In the genomic region with DNA sequence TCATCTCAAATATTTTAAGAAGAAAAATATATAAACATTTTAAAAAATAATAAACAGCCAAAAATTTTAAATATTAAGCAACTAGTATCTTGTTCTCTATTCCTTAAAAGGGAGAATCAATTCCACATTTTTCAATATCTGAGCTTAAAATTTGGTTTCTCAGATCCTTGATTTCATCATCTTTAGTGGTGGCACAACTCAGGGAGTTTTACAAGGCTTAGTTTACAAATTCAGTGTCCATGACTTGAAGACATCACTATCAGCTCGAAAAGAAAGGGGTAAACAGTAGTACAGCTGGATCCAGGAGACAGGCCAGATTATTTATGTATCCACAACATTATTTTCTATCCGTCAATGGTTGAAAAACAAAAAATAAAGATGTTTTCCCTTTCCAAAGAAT, we compare ENCODE assay signal across 21 cellular contexts. TPM values are rescaled to one million over a fixed set of nuclear protein-coding genes. Genes with fewer than 3 reads are reported as not detected.
DNase-seq lines count a peak whose midpoint lies in the region; ATAC-seq, FAIRE-seq and TF ChIP-seq lines count a peak whose summit lies in the region.
"Had no signal": no experiment of that assay in that cellular context is flagged by ENCODE, and none has a peak within 500 bp of the region (broad histone marks: within the 10 kb centered on the region; RNA-seq: fewer than 3 reads in every experiment).

No MANE protein-coding gene starts in this region.

- H3K36me3 Mint-ChIP-seq in chondrocyte (ENCODE audit: low read depth) = no peaks in the 10 kb centered on the region
- H3K36me3 Mint-ChIP-seq in activated naive CD8-positive, alpha-beta T cell treated with anti-CD3 and anti-CD28 coated beads, Interleukin-2, amount 50 U/mL, for 24 hours (ENCODE audit: low read depth) = no peaks in the 10 kb centered on the region
- H3K36me3 Mint-ChIP-seq: activated CD8-positive, alpha-beta memory T cell treated with anti-CD3 and anti-CD28 coated beads, Interleukin-2, amount 10 ng/mL, durations not matched to agents 7 days and 5 days; T-cell had no signal

- no peaks in the 10 kb centered on the region for H3K27me3 Mint-ChIP-seq in chondrocyte (ENCODE audit: low read depth)
- H3K27me3 Mint-ChIP-seq in activated naive CD8-positive, alpha-beta T cell treated with anti-CD3 and anti-CD28 coated beads, Interleukin-2, amount 50 U/mL, for 24 hours = peaks cover 17% of the 10 kb centered on the region

- no peaks in the 10 kb centered on the region for H3K9me3 Mint-ChIP-seq in chondrocyte (ENCODE audit: low read depth)
- no peaks in the 10 kb centered on the region for H3K9me3 Mint-ChIP-seq in activated naive CD8-positive, alpha-beta T cell treated with anti-CD3 and anti-CD28 coated beads, Interleukin-2, amount 50 U/mL, for 24 hours
- H3K9me3 Mint-ChIP-seq: T-cell had no signal

- FAIRE-seq in G401.6 (lab: Jason Lieb, UNC) = peak; percentile 66
- FAIRE-seq: pancreas had no signal

- no peak overlapping the region for H3K4me3 Mint-ChIP-seq in chondrocyte (ENCODE audit: unreplicated experiment)
- H3K4me3 Mint-ChIP-seq in activated naive CD8-positive, alpha-beta T cell treated with anti-CD3 and anti-CD28 coated beads, Interleukin-2, amount 50 U/mL, for 24 hours = no peak overlapping the region
- H3K4me3 Mint-ChIP-seq: activated CD8-positive, alpha-beta memory T cell treated with anti-CD3 and anti-CD28 coated beads, Interleukin-2, amount 10 ng/mL, durations not matched to agents 7 days and 5 days; T-cell had no signal

- TF ChIP-seq CTCF in chondrocyte (IDR thresholded peaks at IDR 0.05) = no peak

- DNase-seq in OCI-M1 (lab: John Stamatoyannopoulos, UW) = peak; percentile 35
- no peak for DNase-seq in chondrocyte (ENCODE audit: low spot score)
- no peak for DNase-seq in NCI-H345 treated with DMSO at 0.1 percent for 48 hours (lab: John Stamatoyannopoulos, UW; ENCODE audit: unreplicated experiment)
- DNase-seq in occipital lobe (lab: John Stamatoyannopoulos, UW) = no peak
- DNase-seq in activated naive CD8-positive, alpha-beta T cell treated with anti-CD3 and anti-CD28 coated beads, Interleukin-2, amount 50 U/mL, for 24 hours = no peak
- DNase-seq: activated CD8-positive, alpha-beta memory T cell treated with anti-CD3 and anti-CD28 coated beads, Interleukin-2, amount 10 ng/mL, durations not matched to agents 7 days and 5 days; activated effector memory CD4-positive, alpha-beta T cell treated with anti-CD3 and anti-CD28 coated beads, Interleukin-2, amount 50 U/mL, for 16 hours; dermis blood vessel endothelial cell; heart right ventricle; NCI-H2081; NCI-H526 treated with DMSO at 0.1 percent for 48 hours; pancreas; Peyer's patch; T-cell; testis had no signal

- peaks cover 52% of the 10 kb centered on the region for H3K4me1 ChIP-seq in mesodermal cell (ENCODE audit: control insufficient read depth, insufficient read depth, low read length, poor library complexity, severe bottlenecking)
- H3K4me1 ChIP-seq: ascending aorta, pancreas, Peyer's patch, testis had no signal

- 70 to 80% methylated on average over 1 to 2 of the region's 2 CpGs for WGBS in mesodermal cell (ENCODE audit: insufficient coverage in 2 of 2), 2 experiments

- peak overlapping the region; percentile 93 for H3K27ac Mint-ChIP-seq in chondrocyte (ENCODE audit: unreplicated experiment)
- H3K27ac Mint-ChIP-seq in activated naive CD8-positive, alpha-beta T cell treated with anti-CD3 and anti-CD28 coated beads, Interleukin-2, amount 50 U/mL, for 24 hours = no peak overlapping the region
- H3K27ac Mint-ChIP-seq: activated CD8-positive, alpha-beta memory T cell treated with anti-CD3 and anti-CD28 coated beads, Interleukin-2, amount 10 ng/mL, durations not matched to agents 7 days and 5 days; T-cell had no signal

- H3K36me3 ChIP-seq in mesodermal cell (ENCODE audit: control insufficient read depth, insufficient read depth, low read length) = peaks cover 18% of the 10 kb centered on the region
- H3K36me3 ChIP-seq: ascending aorta, heart right ventricle, pancreas, Peyer's patch had no signal

- H3K27ac ChIP-seq in mesodermal cell (ENCODE audit: low read depth, low read length, severe bottlenecking) = peak overlapping the region; percentile 87
- H3K27ac ChIP-seq: ascending aorta, heart right ventricle, pancreas, Peyer's patch, skin epidermis, testis had no signal

- no peak overlapping the region for H3K4me3 ChIP-seq in mesodermal cell (ENCODE audit: extremely low read depth, insufficient read depth, low read length, poor library complexity, severe bottlenecking)
- H3K4me3 ChIP-seq: ascending aorta, heart right ventricle, pancreas, Peyer's patch, skin epidermis, testis had no signal

- H3K4me1 Mint-ChIP-seq in chondrocyte (ENCODE audit: low read depth) = peaks cover 71% of the 10 kb centered on the region
- H3K4me1 Mint-ChIP-seq in activated naive CD8-positive, alpha-beta T cell treated with anti-CD3 and anti-CD28 coated beads, Interleukin-2, amount 50 U/mL, for 24 hours = no peaks in the 10 kb centered on the region
- H3K4me1 Mint-ChIP-seq: activated CD8-positive, alpha-beta memory T cell treated with anti-CD3 and anti-CD28 coated beads, Interleukin-2, amount 10 ng/mL, durations not matched to agents 7 days and 5 days; T-cell had no signal

- H3K9me3 ChIP-seq in mesodermal cell (ENCODE audit: control insufficient read depth, low read length) = no peaks in the 10 kb centered on the region
- H3K9me3 ChIP-seq: ascending aorta, heart right ventricle, pancreas, Peyer's patch, testis had no signal

- no peak for ATAC-seq in GM19397 (IDR thresholded peaks at IDR 0.05; ENCODE audit: unreplicated experiment)
- no peak for ATAC-seq in activated naive CD8-positive, alpha-beta T cell treated with anti-CD3 and anti-CD28 coated beads, Interleukin-2, amount 50 U/mL, for 24 hours
- ATAC-seq: activated CD4-positive, CD25-positive, alpha-beta regulatory T cell treated with anti-CD3 and anti-CD28 coated beads, Interleukin-2, amount 50 U/mL, for 24 hours; activated CD8-positive, alpha-beta memory T cell treated with anti-CD3 and anti-CD28 coated beads, Interleukin-2, amount 10 ng/mL, durations not matched to agents 7 days and 5 days; heart right ventricle; pancreas; T-cell had no signal

RNA-seq across cellular contexts. Expression of a gene that starts 11.6 kb away (rescaled TPM):
- total RNA-seq in chondrocyte (60.8 to 68.8 TPM (median 62.1 TPM) in 3 replicates), occipital lobe (27.0 TPM)
- 171 TPM for polyA plus RNA-seq in mesodermal cell (2013, experiment 1 of 2)
- 157 TPM for polyA plus RNA-seq in mesodermal cell (2013, experiment 2 of 2)
